In the genomic region with DNA sequence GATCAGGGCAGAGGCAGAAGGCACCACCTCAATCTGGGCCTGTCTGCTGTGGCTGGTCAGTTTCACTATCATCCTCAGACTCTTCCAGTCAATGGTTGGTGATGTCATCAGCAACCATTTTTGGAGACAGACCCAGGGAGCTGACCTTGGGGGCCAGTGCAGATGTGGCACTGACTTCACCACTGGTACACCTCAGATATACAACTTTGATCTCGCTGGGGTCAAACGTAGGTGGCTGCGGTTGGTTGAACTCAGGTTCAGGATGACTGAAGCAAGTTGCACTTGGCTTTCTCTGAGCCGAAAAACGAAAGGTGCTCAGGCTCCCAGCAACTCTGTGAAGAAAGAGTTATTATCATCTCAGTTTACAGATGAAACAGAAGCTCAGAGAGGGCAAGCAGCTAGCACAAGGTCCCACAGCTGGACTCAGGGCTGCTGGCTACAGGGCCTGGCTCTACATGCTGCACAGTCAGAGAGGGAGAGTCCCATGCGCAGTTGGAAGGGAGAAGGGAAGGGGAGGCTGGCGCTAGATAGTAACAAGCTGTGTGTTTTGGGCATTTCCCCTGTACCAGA, we compare ENCODE assay signal across 12 cellular contexts. TPM values are rescaled to one million over a fixed set of nuclear protein-coding genes. Genes with fewer than 3 reads are reported as not detected.
DNase-seq lines count a peak whose midpoint lies in the region; ATAC-seq and TF ChIP-seq lines count a peak whose summit lies in the region.
"Had no signal": no experiment of that assay in that cellular context is flagged by ENCODE, and none has a peak within 500 bp of the region (broad histone marks: within the 10 kb centered on the region; RNA-seq: fewer than 3 reads in every experiment).

No MANE protein-coding gene starts in this region.

- H3K27ac Mint-ChIP-seq in stimulated activated naive CD8-positive, alpha-beta T cell treated with anti-CD3 and anti-CD28 coated beads, Interleukin-15, amount 100 ng/mL, for 72 hours, result peak overlapping the region in 1 of 2 donors; percentile 35
- H3K27ac Mint-ChIP-seq: progenitor cell of endocrine pancreas had no signal

- 91 to 93% methylated on average over 3 to 7 of the region's 7 CpGs for WGBS in body of pancreas, 2 donors

- no peak for TF ChIP-seq CTCF in KMS-11 (conservative IDR thresholded peaks at IDR 0.05; ENCODE audit: low read depth, low read length)
- TF ChIP-seq CTCF in body of pancreas (IDR thresholded peaks at IDR 0.05), result no peak

- no peak overlapping the region for H3K27ac ChIP-seq in KMS-11
- no peak overlapping the region for H3K27ac ChIP-seq in body of pancreas

- no peaks in the 10 kb centered on the region for H3K9me3 ChIP-seq in body of pancreas

- no peaks in the 10 kb centered on the region for H4K20me1 ChIP-seq in KMS-11 (ENCODE audit: insufficient read depth)

- no peaks in the 10 kb centered on the region for H3K27me3 Mint-ChIP-seq in activated T-cell treated with anti-CD3 and anti-CD28 coated beads, Interleukin-2, amount 50 U/mL, for 4 hours (ENCODE audit: low read depth)
- no peaks in the 10 kb centered on the region for H3K27me3 Mint-ChIP-seq in stimulated activated naive CD8-positive, alpha-beta T cell treated with anti-CD3 and anti-CD28 coated beads, Interleukin-15, amount 100 ng/mL, for 72 hours
- H3K27me3 Mint-ChIP-seq: progenitor cell of endocrine pancreas had no signal

- no peak for TF ChIP-seq POLR2A in body of pancreas (IDR thresholded peaks at IDR 0.05)

- H3K79me2 ChIP-seq in KMS-11 (ENCODE audit: insufficient read depth, low read depth), result no peaks in the 10 kb centered on the region

- peaks cover 6% of the 10 kb centered on the region for H3K36me3 Mint-ChIP-seq in activated T-cell treated with anti-CD3 and anti-CD28 coated beads, Interleukin-2, amount 50 U/mL, for 4 hours (ENCODE audit: insufficient read depth)

- no peak overlapping the region; the same call in 1 of the 2 replicates for H2AFZ ChIP-seq in KMS-11 (ENCODE audit: low read depth)

- H3K36me3 ChIP-seq in KMS-11 (ENCODE audit: insufficient read depth), result no peaks in the 10 kb centered on the region
- H3K36me3 ChIP-seq in body of pancreas (replicated peaks in 1 of 2; ENCODE audit: insufficient read depth in 1 of 2, low read depth in 2 of 2), result no peaks in the 10 kb centered on the region

- no peak overlapping the region for H3K9ac ChIP-seq in KMS-11

- DNase-seq in activated T-cell treated with anti-CD3 and anti-CD28 coated beads, Interleukin-2, amount 50 U/mL, for 4 hours, result no peak
- DNase-seq in activated T-cell treated with anti-CD3 and anti-CD28 coated beads for 4 hours (no peak), DMS53 treated with DMSO at 0.1 percent for 48 hours (lab: John Stamatoyannopoulos, UW; ENCODE audit: unreplicated experiment) (no peak), NAMALWA (ENCODE audit: low spot score) (no peak), body of pancreas (no peak)
- peak in 1 of 2 donors; percentile 17 for DNase-seq in stimulated activated naive CD8-positive, alpha-beta T cell treated with anti-CD3 and anti-CD28 coated beads, Interleukin-15, amount 100 ng/mL, for 72 hours
- DNase-seq: caudate nucleus; hypothalamus; stimulated activated naive CD4-positive, alpha-beta T cell treated with Interleukin-2 at 50 U/mL for 16 hours had no signal

- intact Hi-C loops in body of pancreas (cut with DNase I), result no loop called here

- H3K27me3 ChIP-seq in KMS-11 (ENCODE audit: insufficient read depth, low read depth) (no peaks in the 10 kb centered on the region), body of pancreas (no peaks in the 10 kb centered on the region)

- ATAC-seq in activated T-cell treated with anti-CD3 and anti-CD28 coated beads, Interleukin-2, amount 50 U/mL, for 4 hours, result peak; percentile 25 to 57
- peak; percentile 94 for ATAC-seq in HG02759 (IDR thresholded peaks at IDR 0.05; ENCODE audit: unreplicated experiment)
- ATAC-seq in stimulated activated naive CD8-positive, alpha-beta T cell treated with anti-CD3 and anti-CD28 coated beads, Interleukin-15, amount 100 ng/mL, for 72 hours, result peak; percentile 74
- ATAC-seq in body of pancreas, result no peak

- no peak overlapping the region for H3K4me3 ChIP-seq in KMS-11 (IDR thresholded peaks at IDR 0.05; ENCODE audit: insufficient read depth, low read depth, low read length)
- no peak overlapping the region for H3K4me3 ChIP-seq in body of pancreas

- H3K4me2 ChIP-seq in KMS-11, result peak overlapping the region; percentile 31; the same call in 1 of the 2 replicates

- no peak overlapping the region for H3K4me3 Mint-ChIP-seq in activated T-cell treated with anti-CD3 and anti-CD28 coated beads, Interleukin-2, amount 50 U/mL, for 4 hours
- no peak overlapping the region for H3K4me3 Mint-ChIP-seq in stimulated activated naive CD8-positive, alpha-beta T cell treated with anti-CD3 and anti-CD28 coated beads, Interleukin-15, amount 100 ng/mL, for 72 hours

- H3K4me1 Mint-ChIP-seq in activated T-cell treated with anti-CD3 and anti-CD28 coated beads, Interleukin-2, amount 50 U/mL, for 4 hours (ENCODE audit: low read depth), result peaks cover 3% of the 10 kb centered on the region
- peaks cover 8% of the 10 kb centered on the region for H3K4me1 Mint-ChIP-seq in stimulated activated naive CD8-positive, alpha-beta T cell treated with anti-CD3 and anti-CD28 coated beads, Interleukin-15, amount 100 ng/mL, for 72 hours

- no peaks in the 10 kb centered on the region for H3K9me3 Mint-ChIP-seq in activated T-cell treated with anti-CD3 and anti-CD28 coated beads, Interleukin-2, amount 50 U/mL, for 4 hours
- H3K9me3 Mint-ChIP-seq in stimulated activated naive CD8-positive, alpha-beta T cell treated with anti-CD3 and anti-CD28 coated beads, Interleukin-15, amount 100 ng/mL, for 72 hours, result no peaks in the 10 kb centered on the region

- H3K4me1 ChIP-seq in KMS-11 (ENCODE audit: low read depth, poor library complexity, severe bottlenecking), result peaks cover 9% of the 10 kb centered on the region
- H3K4me1 ChIP-seq in body of pancreas, result no peaks in the 10 kb centered on the region

RNA-seq across cellular contexts. Expression of a gene that starts 27.2 kb away (rescaled TPM):
- 10 to 100 TPM in 2 of 3 donors, 1 to 10 TPM in 1; 9.6 to 11.9 (median 10.3) TPM for total RNA-seq in activated T-cell treated with anti-CD3 and anti-CD28 coated beads, Interleukin-2, amount 50 U/mL, for 4 hours
- 10 to 100 TPM in 1 of 2 donors, 1 to 10 TPM in 1; 9.9 to 13.0 TPM for total RNA-seq in body of pancreas

RNA-seq across cellular contexts. Expression of a gene that starts 27.6 kb away (rescaled TPM):
- 10 to 100 TPM; 61.2 to 67.9 (median 62.7) TPM for total RNA-seq in activated T-cell treated with anti-CD3 and anti-CD28 coated beads, Interleukin-2, amount 50 U/mL, for 4 hours
- total RNA-seq in body of pancreas, result 10 to 100 TPM; 30.9 to 63.6 TPM

RNA-seq across cellular contexts. Expression of a gene that starts 49.2 kb away (rescaled TPM):
- total RNA-seq in activated T-cell treated with anti-CD3 and anti-CD28 coated beads, Interleukin-2, amount 50 U/mL, for 4 hours, result 100 to 1,000 TPM; 270 to 301 (median 294) TPM
- total RNA-seq in body of pancreas, result 100 to 1,000 TPM; 179 to 185 TPM
